22 cellular contexts compared by ENCODE assay signal in the genomic region with DNA sequence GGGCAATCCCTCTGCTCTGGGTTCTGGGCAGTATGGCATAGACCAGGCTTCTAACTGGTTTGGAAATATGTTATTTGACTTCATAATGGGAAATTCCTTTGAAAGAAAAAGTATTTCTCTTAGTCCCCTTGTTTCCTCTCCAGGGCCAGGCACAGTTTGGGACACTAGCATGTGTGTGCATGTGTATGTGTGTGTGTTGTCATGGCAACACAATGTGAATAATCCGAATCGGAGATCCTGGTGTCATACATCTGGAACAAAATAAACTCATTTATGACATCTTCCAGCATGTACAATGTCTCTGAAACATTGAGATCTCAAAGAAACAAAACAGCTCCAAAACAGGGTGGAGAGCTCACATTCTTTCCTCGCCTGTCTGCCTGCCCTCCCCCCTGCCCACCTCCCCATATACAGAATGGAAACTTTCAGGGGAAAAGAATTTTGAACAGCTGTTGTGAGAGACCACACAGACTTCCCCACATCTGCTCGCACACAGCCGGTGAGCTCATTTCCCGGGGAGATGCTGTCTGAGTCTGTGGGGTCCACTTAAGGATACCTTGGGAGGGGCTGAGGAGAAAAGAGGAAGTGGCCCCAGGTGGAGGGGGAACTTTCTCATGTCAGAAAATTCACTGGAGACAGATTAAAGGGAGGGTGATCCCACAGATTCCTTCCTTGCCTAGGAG. TPM values are rescaled to one million over a fixed set of nuclear protein-coding genes. Genes with fewer than 3 reads are reported as not detected.
DNase-seq lines count a peak whose midpoint lies in the region; ATAC-seq, FAIRE-seq and TF ChIP-seq lines count a peak whose summit lies in the region.
"Had no signal": no experiment of that assay in that cellular context is flagged by ENCODE, and none has a peak within 500 bp of the region (broad histone marks: within the 10 kb centered on the region; RNA-seq: fewer than 3 reads in every experiment).

No MANE protein-coding gene starts in this region.

- H4K20me1 ChIP-seq in astrocyte (ENCODE audit: insufficient read depth, low read length): no peaks in the 10 kb centered on the region

- ATAC-seq in CD4-positive, alpha-beta T cell (ENCODE audit: poor library complexity): no peak
- ATAC-seq in naive B cell (ENCODE audit: low read depth in 2 of 2): peak; percentile 49 to 52
- ATAC-seq in HG02884 (IDR thresholded peaks at IDR 0.05; ENCODE audit: unreplicated experiment): no peak
- ATAC-seq in activated CD4-positive, alpha-beta T cell treated with anti-CD3 and anti-CD28 coated beads for 36 hours: no peak
- ATAC-seq: left colon; naive thymus-derived CD8-positive, alpha-beta T cell; psoas muscle; SK-N-SH treated with all-trans-retinoic acid at 6 μM for 48 hours had no signal

- H3K4me3 ChIP-seq in astrocyte (ENCODE audit: insufficient read depth, low read depth, low read length): no peak overlapping the region
- H3K4me3 ChIP-seq: Peyer's patch, psoas muscle had no signal

- CTCF ChIA-PET in CD4-positive, alpha-beta T cell (lab: Charles Lee): no interaction called here
- CTCF ChIA-PET in activated CD4-positive, alpha-beta T cell treated with anti-CD3 and anti-CD28 coated beads for 36 hours (lab: Charles Lee): interaction anchor here (0.6 to 1.2 kb wide), 3 partner anchors 43 to 349 kb away, joined by 3 to 4 read pairs (median 3); no protein-coding TSS in a partner anchor

- H3K9me3 Mint-ChIP-seq in CD4-positive, alpha-beta T cell: no peaks in the 10 kb centered on the region
- H3K9me3 Mint-ChIP-seq in astrocyte (ENCODE audit: unreplicated experiment) (peaks cover 4% of the 10 kb centered on the region), naive B cell (no peaks in the 10 kb centered on the region)
- H3K9me3 Mint-ChIP-seq in activated CD4-positive, alpha-beta T cell treated with anti-CD3 and anti-CD28 coated beads for 36 hours (ENCODE audit: low read depth): no peaks in the 10 kb centered on the region
- H3K9me3 Mint-ChIP-seq: activated CD4-positive, alpha-beta memory T cell treated with anti-CD3 and anti-CD28 coated beads, Interleukin-2, amount 10 ng/mL, durations not matched to agents 7 days and 5 days; activated T-helper 1 cell treated with anti-CD3 and anti-CD28 coated beads, Interleukin-12 subunit alpha, Interleukin-12 subunit beta, Interleukin-2, Interleukin-4 antibody, amounts not matched to agents 30 ng/mL and 10 ng/mL and 1 ng/mL, durations not matched to agents 14 hours and 24 hours and 36 hours; HFFc6; IgD-negative memory B cell had no signal

- no peaks in the 10 kb centered on the region for H3K27me3 ChIP-seq in CD4-positive, alpha-beta T cell (ENCODE audit: control insufficient read depth, insufficient read depth, low read length)
- peaks cover 3% of the 10 kb centered on the region for H3K27me3 ChIP-seq in astrocyte (ENCODE audit: insufficient read depth, low read length)
- H3K27me3 ChIP-seq: Peyer's patch had no signal

- no peak for TF ChIP-seq CTCF in CD4-positive, alpha-beta T cell (IDR thresholded peaks at IDR 0.05)
- TF ChIP-seq CTCF in GM20000 (IDR thresholded peaks at IDR 0.05; ENCODE audit: extremely low read depth, missing control alignments) (no peak), astrocyte (IDR thresholded peaks at IDR 0.05; ENCODE audit: insufficient read depth, low read depth, low read length) (no peak)

- intact Hi-C loops in CD4-positive, alpha-beta T cell (cut with DNase I, micrococcal nuclease): no loop called here
- intact Hi-C loops in activated CD4-positive, alpha-beta T cell treated with anti-CD3 and anti-CD28 coated beads for 36 hours (cut with DNase I, micrococcal nuclease): no loop called here

- no peak overlapping the region for H3K4me3 Mint-ChIP-seq in CD4-positive, alpha-beta T cell
- H3K4me3 Mint-ChIP-seq in astrocyte (ENCODE audit: unreplicated experiment) (peak overlapping the region; percentile 36), naive B cell (peak overlapping the region in 1 of 8 donors; percentile 61)
- H3K4me3 Mint-ChIP-seq in activated CD4-positive, alpha-beta T cell treated with anti-CD3 and anti-CD28 coated beads for 36 hours: no peak overlapping the region
- H3K4me3 Mint-ChIP-seq: activated CD4-positive, alpha-beta memory T cell treated with anti-CD3 and anti-CD28 coated beads, Interleukin-2, amount 10 ng/mL, durations not matched to agents 7 days and 5 days; activated T-helper 1 cell treated with anti-CD3 and anti-CD28 coated beads, Interleukin-12 subunit alpha, Interleukin-12 subunit beta, Interleukin-2, Interleukin-4 antibody, amounts not matched to agents 30 ng/mL and 10 ng/mL and 1 ng/mL, durations not matched to agents 14 hours and 24 hours and 36 hours; HFFc6; IgD-negative memory B cell; naive thymus-derived CD8-positive, alpha-beta T cell had no signal

- no peak for FAIRE-seq in astrocyte (lab: Jason Lieb, UNC)
- FAIRE-seq: G401.6 had no signal

- no peaks in the 10 kb centered on the region for H3K27me3 Mint-ChIP-seq in CD4-positive, alpha-beta T cell
- H3K27me3 Mint-ChIP-seq in astrocyte (ENCODE audit: low read depth, unreplicated experiment) (peaks cover 2% of the 10 kb centered on the region), naive B cell (peaks cover 30 to 70% (median 45%) of the 10 kb centered on the region in 3 donors)
- no peaks in the 10 kb centered on the region for H3K27me3 Mint-ChIP-seq in activated CD4-positive, alpha-beta T cell treated with anti-CD3 and anti-CD28 coated beads for 36 hours

- POLR2A ChIA-PET in CD4-positive, alpha-beta T cell (lab: Charles Lee): interaction anchor here (0.7 to 2.0 kb wide), 6 partner anchors 10 to 32 kb away, joined by 3 to 10 read pairs (median 4); no protein-coding TSS in a partner anchor
- POLR2A ChIA-PET in activated CD4-positive, alpha-beta T cell treated with anti-CD3 and anti-CD28 coated beads for 36 hours (lab: Charles Lee): no interaction called here

- DNase-seq in CD4-positive, alpha-beta T cell: no peak
- DNase-seq in GM20000 (ENCODE audit: low spot score) (peak; percentile 18), astrocyte (ENCODE audit: low read depth) (no peak), naive B cell (peak; percentile 9), medulla oblongata (ENCODE audit: extremely low spot score) (no peak), NCI-H510A treated with DMSO at 0.1 percent for 48 hours (lab: John Stamatoyannopoulos, UW) (no peak)
- no peak for DNase-seq in activated CD4-positive, alpha-beta T cell treated with anti-CD3 and anti-CD28 coated beads for 36 hours
- DNase-seq: activated CD4-positive, alpha-beta memory T cell treated with anti-CD3 and anti-CD28 coated beads, Interleukin-2, amount 10 ng/mL, durations not matched to agents 7 days and 5 days; COR-L47; effector CD8-positive, alpha-beta T cell; HFFc6; left colon; naive thymus-derived CD8-positive, alpha-beta T cell; NCI-H1105 treated with DMSO at 0.1 percent for 48 hours; Peyer's patch; psoas muscle; substantia nigra had no signal

- H3K4me2 ChIP-seq in astrocyte (ENCODE audit: low read length): no peak overlapping the region

- peak overlapping the region; percentile 17 for H3K27ac Mint-ChIP-seq in CD4-positive, alpha-beta T cell
- H3K27ac Mint-ChIP-seq in astrocyte (ENCODE audit: unreplicated experiment): peak overlapping the region; percentile 97
- peak overlapping the region in 1 of 6 donors; percentile 18 for H3K27ac Mint-ChIP-seq in naive B cell
- no peak overlapping the region for H3K27ac Mint-ChIP-seq in activated CD4-positive, alpha-beta T cell treated with anti-CD3 and anti-CD28 coated beads for 36 hours
- H3K27ac Mint-ChIP-seq: activated CD4-positive, alpha-beta memory T cell treated with anti-CD3 and anti-CD28 coated beads, Interleukin-2, amount 10 ng/mL, durations not matched to agents 7 days and 5 days; activated T-helper 1 cell treated with anti-CD3 and anti-CD28 coated beads, Interleukin-12 subunit alpha, Interleukin-12 subunit beta, Interleukin-2, Interleukin-4 antibody, amounts not matched to agents 30 ng/mL and 10 ng/mL and 1 ng/mL, durations not matched to agents 14 hours and 24 hours and 36 hours; HFFc6; IgD-negative memory B cell had no signal

- H3K9me3 ChIP-seq in CD4-positive, alpha-beta T cell (ENCODE audit: control insufficient read depth, low read length): no peaks in the 10 kb centered on the region
- no peaks in the 10 kb centered on the region for H3K9me3 ChIP-seq in astrocyte (ENCODE audit: insufficient read depth, low read depth, low read length)
- H3K9me3 ChIP-seq: Peyer's patch, psoas muscle had no signal

- H3K27ac ChIP-seq in CD4-positive, alpha-beta T cell (ENCODE audit: low read depth, low read length): no peak overlapping the region
- H3K27ac ChIP-seq in astrocyte (ENCODE audit: low read depth, low read length): no peak overlapping the region
- H3K27ac ChIP-seq: psoas muscle had no signal

- no peak overlapping the region for H2AFZ ChIP-seq in astrocyte (ENCODE audit: low read depth, low read length)

- no peaks in the 10 kb centered on the region for H3K79me2 ChIP-seq in astrocyte (ENCODE audit: insufficient read depth, low read length)

- no peaks in the 10 kb centered on the region for H3K36me3 Mint-ChIP-seq in CD4-positive, alpha-beta T cell (ENCODE audit: low read depth)
- no peaks in the 10 kb centered on the region for H3K36me3 Mint-ChIP-seq in astrocyte (ENCODE audit: low read depth, unreplicated experiment)
- H3K36me3 Mint-ChIP-seq in naive B cell: peaks cover 0 to 6% of the 10 kb centered on the region in 2 donors
- H3K36me3 Mint-ChIP-seq in activated CD4-positive, alpha-beta T cell treated with anti-CD3 and anti-CD28 coated beads for 36 hours (ENCODE audit: low read depth): no peaks in the 10 kb centered on the region
- H3K36me3 Mint-ChIP-seq: IgD-negative memory B cell; naive thymus-derived CD8-positive, alpha-beta T cell had no signal

- no peaks in the 10 kb centered on the region for H3K36me3 ChIP-seq in astrocyte (ENCODE audit: insufficient read depth, low read length)
- H3K36me3 ChIP-seq: Peyer's patch had no signal

- no peaks in the 10 kb centered on the region for H3K4me1 ChIP-seq in astrocyte (ENCODE audit: insufficient read depth, low read length)
- H3K4me1 ChIP-seq: Peyer's patch, psoas muscle had no signal

- H3K9ac ChIP-seq in astrocyte (ENCODE audit: low read length): no peak overlapping the region

- H3K4me1 Mint-ChIP-seq in CD4-positive, alpha-beta T cell (ENCODE audit: low read depth): peaks cover 72% of the 10 kb centered on the region
- H3K4me1 Mint-ChIP-seq in astrocyte (ENCODE audit: low read depth, unreplicated experiment): peaks cover 54% of the 10 kb centered on the region
- H3K4me1 Mint-ChIP-seq in naive B cell: peaks cover 4 to 12% (median 8%) of the 10 kb centered on the region in 3 donors
- peaks cover 56% of the 10 kb centered on the region for H3K4me1 Mint-ChIP-seq in activated CD4-positive, alpha-beta T cell treated with anti-CD3 and anti-CD28 coated beads for 36 hours
- H3K4me1 Mint-ChIP-seq: IgD-negative memory B cell had no signal

RNA-seq across cellular contexts. Expression of a gene that starts 55.5 kb away (rescaled TPM):
- total RNA-seq in CD4-positive, alpha-beta T cell: 10 to 100 TPM; 13.4 TPM
- total RNA-seq in astrocyte: 10.4 and 11.8 TPM in 2 replicates
- 10 to 100 TPM in 1 of 6 donors, 1 to 10 TPM in 5; 6.5 to 10.5 (median 8.7) TPM for polyA plus RNA-seq in naive B cell (ENCODE audit: low read depth in 6 of 6)
- 10 to 100 TPM; 20.9 to 23.0 TPM for total RNA-seq in activated CD4-positive, alpha-beta T cell treated with anti-CD3 and anti-CD28 coated beads for 36 hours

Comparison
In these comparisons a context has a peak if more than half of its experiments do, and no peak if none do; other contexts are left out.
1. ATAC-seq: peak in naive B cell (2 of 2); none in CD4-positive, alpha-beta T cell (single experiment), HG02884 (single experiment) and activated CD4-positive, alpha-beta T cell treated with anti-CD3 and anti-CD28 coated beads for 36 hours (single experiment).
2. DNase-seq: peak in GM20000 (single experiment) and naive B cell (single experiment); none in CD4-positive, alpha-beta T cell (0 of 10), astrocyte (single experiment), medulla oblongata (single experiment), NCI-H510A treated with DMSO at 0.1 percent for 48 hours (single experiment) and activated CD4-positive, alpha-beta T cell treated with anti-CD3 and anti-CD28 coated beads for 36 hours (single experiment).